27 cellular contexts compared by ENCODE assay signal in genomic region chr1:94856868-94857267, GRCh38. TPM values are rescaled to one million over a fixed set of nuclear protein-coding genes. Genes with fewer than 3 reads are reported as not detected.
DNase-seq lines count a peak whose midpoint lies in the region; ATAC-seq, FAIRE-seq and TF ChIP-seq lines count a peak whose summit lies in the region.
"Had no signal": no experiment of that assay in that cellular context is flagged by ENCODE, and none has a peak within 500 bp of the region (broad histone marks: within the 10 kb centered on the region; RNA-seq: fewer than 3 reads in every experiment).

No MANE protein-coding gene starts in this region.

- FAIRE-seq in K562 (lab: Jason Lieb, UNC), result no peak
- FAIRE-seq: A204.1, GM12878, GM12892, GM18507 had no signal

- H2BK5ac ChIP-seq in trophoblast cell (ENCODE audit: low read depth, low read length, poor library complexity), result no peak overlapping the region

- no peak overlapping the region for H3K9ac ChIP-seq in PC-3 (ENCODE audit: low read length)
- H3K9ac ChIP-seq in K562 (ENCODE audit: insufficient read depth in 1 of 2, low read depth in 2 of 2, low read length in 2 of 2), result no peak overlapping the region
- no peak overlapping the region for H3K9ac ChIP-seq in trophoblast cell (ENCODE audit: low read length)
- H3K9ac ChIP-seq: BLaER1 had no signal

- BruUV-seq in PC-3 (replicated peaks; lab: Mats Ljungman, UMichigan), result no TSS peak
- no TSS peak for BruUV-seq in K562 (replicated peaks; lab: Mats Ljungman, UMichigan)

- H3K9me2 ChIP-seq in PC-3 (replicated peaks; ENCODE audit: low read length), result no peaks in the 10 kb centered on the region

- no peak for TF ChIP-seq POLR2A in K562 (conservative IDR thresholded peaks at IDR 0.05)

- intact Hi-C loops in PC-3 (cut with micrococcal nuclease), result loop anchor here (10.0 kb wide), 1 partner anchor 258 kb away; the partner anchor contains the start of gene TLCD4
- intact Hi-C loops in K562 (cut with micrococcal nuclease), result no loop called here

- TF ChIP-seq CTCF in HEK293 (tag by site-specific recombination; IDR thresholded peaks at IDR 0.05) (no peak), PC-3 (conservative IDR thresholded peaks at IDR 0.05; ENCODE audit: low read depth, low read length) (no peak), K562 (IDR thresholded peaks at IDR 0.05 in 2 of 3, conservative IDR thresholded peaks at IDR 0.05 in 1 of 3; ENCODE audit: insufficient read depth in 2 of 3, low read depth in 1 of 3, low read length in 3 of 3) (no peak)

- H3K79me1 ChIP-seq in trophoblast cell (ENCODE audit: low read length), result peaks cover 4% of the 10 kb centered on the region

- no peak overlapping the region for H2AK5ac ChIP-seq in trophoblast cell (ENCODE audit: low read length)

- no peak overlapping the region for H4K91ac ChIP-seq in trophoblast cell (ENCODE audit: low read depth, low read length)

- H3K27ac ChIP-seq in HEK293 (ENCODE audit: extremely low read depth, low read depth, low read length) (no peak overlapping the region), PC-3 (ENCODE audit: low read length) (peak overlapping the region; percentile 97), K562 (ENCODE audit: extremely low read depth, low read depth, low read length) (no peak overlapping the region), trophoblast cell (ENCODE audit: low read depth, low read length) (no peak overlapping the region)
- H3K27ac ChIP-seq: BLaER1 had no signal

- 0% methylated on average over 3 of the region's 3 CpGs for WGBS in K562 (ENCODE audit: insufficient coverage, low coverage, missing lambda C conversion rate)
- WGBS in trophoblast cell (ENCODE audit: extremely low coverage, insufficient coverage, insufficient read length), result 100% methylated on average over 1 of the region's 3 CpGs

- H3K4me2 ChIP-seq in PC-3 (ENCODE audit: low read length) (no peak overlapping the region), K562 (ENCODE audit: insufficient read depth, low read length) (no peak overlapping the region), trophoblast cell (ENCODE audit: low read length) (no peak overlapping the region)
- H3K4me2 ChIP-seq: BLaER1 had no signal

- in situ Hi-C loops in K562 (cut with MboI), result loop anchor here (5.0 to 10.0 kb wide), 2 partner anchors 185 to 388 kb away; no protein-coding TSS in a partner anchor

- no peak overlapping the region for H2BK120ac ChIP-seq in trophoblast cell (ENCODE audit: insufficient read depth, low read length, poor library complexity)

- H3K36me3 ChIP-seq in HEK293 (ENCODE audit: control insufficient read depth in 2 of 2, insufficient read depth in 1 of 2, low read length in 2 of 2) (no peaks in the 10 kb centered on the region), PC-3 (ENCODE audit: low read depth, low read length) (no peaks in the 10 kb centered on the region), K562 (ENCODE audit: control insufficient read depth, insufficient read depth, low read length) (no peaks in the 10 kb centered on the region), trophoblast cell (ENCODE audit: control insufficient read depth in 1 of 2, insufficient read depth in 2 of 2, low read length in 2 of 2) (no peaks in the 10 kb centered on the region)
- H3K36me3 ChIP-seq: BE2C, BLaER1 had no signal

- TF ChIP-seq RAD21 in K562 (CRISPR knock-in tag; conservative IDR thresholded peaks at IDR 0.05 in 1 of 2, IDR thresholded peaks at IDR 0.05 in 1 of 2), result no peak

- H3K27me3 ChIP-seq in PC-3 (ENCODE audit: low read length) (no peaks in the 10 kb centered on the region), K562 (ENCODE audit: control insufficient read depth in 2 of 2, insufficient read depth in 2 of 2, low read length in 2 of 2) (peaks cover 3 to 4% of the 10 kb centered on the region in 2 experiments; a peak in 3 of 5 replicates), trophoblast cell (ENCODE audit: insufficient read depth, low read length) (no peaks in the 10 kb centered on the region)
- H3K27me3 ChIP-seq: BE2C, BLaER1 had no signal

- H3F3A ChIP-seq in PC-3 (ENCODE audit: low read length, unreplicated experiment), result peaks cover 6% of the 10 kb centered on the region

- no peak overlapping the region for H3K18ac ChIP-seq in trophoblast cell (ENCODE audit: low read length)

- no peak overlapping the region for H3K4ac ChIP-seq in trophoblast cell (ENCODE audit: low read depth, low read length)

- H3K14ac ChIP-seq in trophoblast cell (ENCODE audit: low read length), result no peak overlapping the region

- H3K23ac ChIP-seq in trophoblast cell (ENCODE audit: low read length), result no peak overlapping the region

- H4K12ac ChIP-seq in trophoblast cell (ENCODE audit: low read depth, low read length), result no peak overlapping the region

- H4K20me1 ChIP-seq in PC-3 (ENCODE audit: low read length) (no peaks in the 10 kb centered on the region), K562 (replicated peaks; ENCODE audit: control insufficient read depth, insufficient read depth, low read length) (no peaks in the 10 kb centered on the region)
- H4K20me1 ChIP-seq: BLaER1 had no signal

- H3K4me3 ChIP-seq in HEK293 (ENCODE audit: low read depth, low read length), result no peak overlapping the region
- no peak overlapping the region for H3K4me3 ChIP-seq in PC-3 (ENCODE audit: low read length)
- no peak overlapping the region for H3K4me3 ChIP-seq in K562
- no peak overlapping the region for H3K4me3 ChIP-seq in trophoblast cell (ENCODE audit: low read depth, low read length)
- H3K4me3 ChIP-seq: BLaER1, GM12878 had no signal

- ATAC-seq in PC-3 (no peak), K562 (no peak)
- ATAC-seq: GM12878 had no signal

- no peak for TF ChIP-seq EP300 in K562 (IDR thresholded peaks at IDR 0.05; ENCODE audit: low read length)

- no peak overlapping the region for H2BK12ac ChIP-seq in trophoblast cell (ENCODE audit: low read length)

- H3K9me3 ChIP-seq in HEK293 (ENCODE audit: control insufficient read depth, insufficient read depth, low read depth, low read length) (no peaks in the 10 kb centered on the region), PC-3 (ENCODE audit: low read length) (no peaks in the 10 kb centered on the region), K562 (replicated peaks; ENCODE audit: control insufficient read depth, insufficient read depth, low read depth, low read length) (no peaks in the 10 kb centered on the region), trophoblast cell (ENCODE audit: insufficient read depth, low read depth, low read length) (no peaks in the 10 kb centered on the region)
- H3K9me3 ChIP-seq: BE2C, BLaER1 had no signal

- POLR2A ChIA-PET in HEK293 (lab: Yijun Ruan, JAX), result no interaction called here
- POLR2A ChIA-PET in PC-3 (lab: Charles Lee; ENCODE audit: unreplicated experiment), result no interaction called here
- POLR2A ChIA-PET in K562 (lab: Yijun Ruan, JAX), result interaction anchor here (1.2 to 1.5 kb wide), 2 partner anchors 12 to 185 kb away, joined by 3 to 4 read pairs; no protein-coding TSS in a partner anchor

- H2AFZ ChIP-seq in PC-3 (ENCODE audit: low read length) (no peak overlapping the region), K562 (ENCODE audit: low read depth, low read length) (no peak overlapping the region), trophoblast cell (ENCODE audit: insufficient read depth, low read length, poor library complexity) (no peak overlapping the region)

- H3K79me2 ChIP-seq in PC-3 (ENCODE audit: low read length) (no peaks in the 10 kb centered on the region), K562 (ENCODE audit: control insufficient read depth, insufficient read depth, low read length) (no peaks in the 10 kb centered on the region), trophoblast cell (ENCODE audit: control insufficient read depth, insufficient read depth, low read length, poor library complexity) (no peaks in the 10 kb centered on the region)

- H3K9me1 ChIP-seq in K562 (ENCODE audit: control insufficient read depth, insufficient read depth, low read length), result no peaks in the 10 kb centered on the region

- DNase-seq in PC-3, result no peak
- DNase-seq in K562 (ENCODE audit: extremely low read depth in 1 of 4, low spot score in 3 of 4), result no peak
- DNase-seq in stimulated activated naive CD4-positive, alpha-beta T cell treated with Interleukin-2 at 50 U/mL for 16 hours (lab: John Stamatoyannopoulos, UW), result no peak
- DNase-seq in trophoblast cell, result no peak
- DNase-seq: 8988T; ACHN; BE2C; C1 segment of cervical spinal cord; CD4-positive, alpha-beta memory T cell; CD4-positive, CD25-positive, alpha-beta regulatory T cell; CD8-positive, alpha-beta memory T cell; COR-L47; DMS 273 treated with DMSO at 0.1 percent for 48 hours; DMS153; DMS53; DMS79; DND-41; EL; GDM1 had no signal

- no peak overlapping the region for H4K8ac ChIP-seq in trophoblast cell (ENCODE audit: low read depth, low read length)

- CTCF ChIA-PET in HEK293 (lab: Yijun Ruan, JAX), result interaction anchor here (1.6 to 5.8 kb wide), 4 partner anchors 11 to 187 kb away, joined by 7 to 142 read pairs (median 54); no protein-coding TSS in a partner anchor
- CTCF ChIA-PET in PC-3 (lab: Charles Lee), result interaction anchor here (0.8 kb wide), 1 partner anchor 185 kb away, joined by 7 read pairs; no protein-coding TSS in a partner anchor
- CTCF ChIA-PET in K562 (lab: Yijun Ruan, JAX; ENCODE audit: low intra/inter-chr PET ratio), result no interaction called here

- H3K4me1 ChIP-seq in HEK293 (ENCODE audit: control insufficient read depth, insufficient read depth, low read length), result peaks cover 5% of the 10 kb centered on the region; the same call in 1 of the 2 replicates
- peaks cover 64% of the 10 kb centered on the region for H3K4me1 ChIP-seq in PC-3 (ENCODE audit: insufficient read depth, low read length)
- H3K4me1 ChIP-seq in K562 (replicated peaks in 1 of 2; ENCODE audit: control insufficient read depth in 2 of 2, insufficient read depth in 2 of 2, low read length in 2 of 2), result no peaks in the 10 kb centered on the region; a peak in 1 of 5 replicates
- H3K4me1 ChIP-seq in trophoblast cell (ENCODE audit: control insufficient read depth in 1 of 2, insufficient read depth in 2 of 2, low read length in 2 of 2), result peaks cover 6 to 14% of the 10 kb centered on the region in 2 experiments
- H3K4me1 ChIP-seq: BLaER1 had no signal

RNA-seq across cellular contexts. Expression of gene SLC44A3, which starts 36.7 kb away (rescaled TPM):
- total RNA-seq in PC-3 (2014; rRNA removed) (6.3 and 9.2 TPM in 2 replicates), K562 (2014; rRNA removed) (not detected in 2 replicates), K562 (2014; rRNA removed; fragmentation: Illumina TruSeq; extraction: Trizol) (not detected in 2 replicates), K562 (2015; rRNA removed; fragmentation: Illumina TruSeq; extraction: Trizol) (not detected in 2 replicates), K562 (2021) (not detected in 2 replicates)
- not detected in 2 replicates for total RNA-seq in K562 (2011; cell fraction: chromatin; rRNA removed; ENCODE audit: low replicate concordance)
- not detected in 2 replicates for total RNA-seq in K562 (2011; cell fraction: nucleolus; rRNA removed)
- total RNA-seq in K562 (2011; cell fraction: nucleoplasm; rRNA removed), result not detected in 2 replicates
- polyA plus RNA-seq in K562 (2011; rRNA removed) (not detected in 2 replicates), K562 (2014; fragmentation: Illumina TruSeq; extraction: Trizol) (not detected in 2 replicates), K562 (2014; fragmentation: Nextera tagmentation; extraction: Ambion mirVana) (not detected), K562 (2014; rRNA removed) (not detected in 2 replicates)
- not detected in 2 replicates for polyA plus RNA-seq in K562 (2011; cell fraction: cytosol; rRNA removed)
- not detected in 2 replicates for polyA plus RNA-seq in K562 (2011; cell fraction: nucleus; rRNA removed)
- polyA plus RNA-seq in K562 (2012), result not detected in 2 replicates
- not detected in 2 replicates for polyA minus RNA-seq in K562 (2011; rRNA and poly(A)+ RNA removed)
- not detected in 2 replicates for polyA minus RNA-seq in K562 (2011; cell fraction: cytosol; rRNA and poly(A)+ RNA removed)
- not detected in 2 replicates for polyA minus RNA-seq in K562 (2011; cell fraction: nucleus; rRNA and poly(A)+ RNA removed)
- polyA plus RNA-seq in trophoblast cell (2013), result 3.6 and 5.9 TPM in 2 replicates
- total RNA-seq: A673; CD4-positive, CD25-positive, alpha-beta regulatory T cell; GM12878 had no signal
- polyA plus RNA-seq: CD14-positive monocyte; CD4-positive, CD25-positive, alpha-beta regulatory T cell; GM12878 had no signal
